ENCODE assay signal across 8 cellular contexts in the genomic region with DNA sequence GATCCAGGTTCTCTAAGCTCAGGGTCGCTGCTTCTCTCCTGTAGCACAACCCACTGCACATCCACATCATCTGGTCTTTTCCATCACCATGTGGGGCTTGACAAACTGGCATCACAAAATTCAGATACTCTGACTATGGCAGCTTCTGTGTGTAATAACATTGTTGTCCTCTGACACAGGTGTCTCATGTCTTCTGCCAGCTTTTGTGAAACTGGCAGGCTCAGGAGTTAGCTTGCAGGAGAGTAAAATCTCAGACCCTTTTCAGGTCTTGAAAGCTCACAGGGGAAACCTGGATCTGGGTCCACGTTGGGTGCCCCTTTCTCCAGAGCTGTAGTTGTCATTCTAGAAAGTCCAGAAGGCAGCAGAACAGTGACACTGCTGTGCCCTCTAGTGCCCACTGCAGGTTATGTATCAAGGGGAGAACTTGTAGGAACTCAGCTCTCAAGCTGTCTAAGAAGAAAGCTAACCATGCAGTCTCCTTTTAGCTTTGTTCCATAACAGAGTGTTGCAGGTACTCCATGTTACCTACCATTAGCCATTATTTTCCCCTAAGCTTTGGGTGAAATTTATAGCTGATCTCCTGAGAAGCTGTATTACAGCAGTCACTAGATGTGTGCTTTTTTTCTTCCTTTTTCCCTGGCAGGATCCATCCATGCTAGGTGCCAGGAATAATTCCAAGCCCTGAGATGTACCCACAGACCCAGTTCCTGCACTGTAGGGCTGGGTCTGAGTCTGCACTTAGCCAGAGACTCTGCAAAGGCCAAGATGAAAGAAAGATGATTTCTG.
DNase-seq lines count a peak whose midpoint lies in the region; ATAC-seq and TF ChIP-seq lines count a peak whose summit lies in the region.

No MANE protein-coding gene starts in this region.

- TF ChIP-seq CTCF in AG09319 (IDR thresholded peaks at IDR 0.05; ENCODE audit: low read depth, low read length) (peak; percentile 35), NB4 (IDR thresholded peaks at IDR 0.05; ENCODE audit: low read depth, low read length) (no peak), fibroblast of villous mesenchyme (IDR thresholded peaks at IDR 0.05; ENCODE audit: insufficient read depth, low read depth, low read length) (peak; percentile 54), foreskin fibroblast (IDR thresholded peaks at IDR 0.05; ENCODE audit: low read depth, low read length) (no peak)

- ATAC-seq in GM19395 (IDR thresholded peaks at IDR 0.05; ENCODE audit: unreplicated experiment) (peak; percentile 69), GM19467 (IDR thresholded peaks at IDR 0.05; ENCODE audit: unreplicated experiment) (no peak)

- DNase-seq in AG09319 (ENCODE audit: extremely low read depth, low read depth) (no peak), NB4 (ENCODE audit: low read depth) (peak; percentile 98), fibroblast of villous mesenchyme (ENCODE audit: low read depth) (peak; percentile 18), foreskin fibroblast (no peak), NCI-H345 (lab: John Stamatoyannopoulos, UW) (no peak)
- DNase-seq in activated effector memory CD4-positive, alpha-beta T cell treated with anti-CD3 and anti-CD28 coated beads, Interleukin-2, amount 50 U/mL, for 16 hours = no peak

- H3K4me3 ChIP-seq in NB4 (ENCODE audit: low read depth, low read length) = no peak overlapping the region
- no peak overlapping the region for H3K4me3 ChIP-seq in fibroblast of villous mesenchyme (ENCODE audit: low read depth, low read length)
- no peak overlapping the region for H3K4me3 ChIP-seq in foreskin fibroblast (ENCODE audit: low read depth in 1 of 2, low read length in 2 of 2)

- no peak for TF ChIP-seq POLR2A in NB4 (IDR thresholded peaks at IDR 0.05; ENCODE audit: extremely low read depth, insufficient read length)

Comparison
In these comparisons a context has a peak if more than half of its experiments do, and no peak if none do; other contexts are left out.
1. DNase-seq: peak in NB4 (single experiment) and fibroblast of villous mesenchyme (single experiment); none in AG09319 (single experiment), activated effector memory CD4-positive, alpha-beta T cell treated with anti-CD3 and anti-CD28 coated beads, Interleukin-2, amount 50 U/mL, for 16 hours (single experiment), foreskin fibroblast (0 of 2) and NCI-H345 (single experiment).
2. CTCF ChIP-seq: peak in AG09319 (single experiment) and fibroblast of villous mesenchyme (single experiment); none in NB4 (single experiment) and foreskin fibroblast (single experiment).